1 cellular context compared by ENCODE assay signal in the genomic region with DNA sequence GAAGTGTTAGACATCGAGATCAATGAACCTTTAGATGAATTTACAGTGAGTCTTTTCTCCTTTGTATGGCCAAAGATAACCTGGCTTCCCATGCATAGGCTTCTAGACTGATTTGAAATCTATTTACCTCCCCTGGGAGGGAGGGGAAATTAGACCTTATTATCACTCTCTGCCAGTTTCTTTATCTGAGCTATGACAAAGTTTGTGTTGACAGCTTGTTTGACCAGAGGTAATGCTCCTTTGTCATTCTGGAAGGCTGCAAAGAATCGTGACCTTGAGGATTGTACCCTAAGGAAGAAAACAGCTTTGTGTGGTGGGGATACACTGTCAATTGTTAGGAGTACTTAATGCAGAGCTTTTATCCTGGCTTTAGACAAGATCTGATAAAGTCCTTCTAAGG.
TF ChIP-seq lines count a peak whose summit lies in the region.

No MANE protein-coding gene starts in this region.

TF ChIP-seq in K562, 482 proteins besides CTCF, POLR2A, EP300 and RAD21 (continued from another document and continues in another):
- TF ChIP-seq, protein P1, sequence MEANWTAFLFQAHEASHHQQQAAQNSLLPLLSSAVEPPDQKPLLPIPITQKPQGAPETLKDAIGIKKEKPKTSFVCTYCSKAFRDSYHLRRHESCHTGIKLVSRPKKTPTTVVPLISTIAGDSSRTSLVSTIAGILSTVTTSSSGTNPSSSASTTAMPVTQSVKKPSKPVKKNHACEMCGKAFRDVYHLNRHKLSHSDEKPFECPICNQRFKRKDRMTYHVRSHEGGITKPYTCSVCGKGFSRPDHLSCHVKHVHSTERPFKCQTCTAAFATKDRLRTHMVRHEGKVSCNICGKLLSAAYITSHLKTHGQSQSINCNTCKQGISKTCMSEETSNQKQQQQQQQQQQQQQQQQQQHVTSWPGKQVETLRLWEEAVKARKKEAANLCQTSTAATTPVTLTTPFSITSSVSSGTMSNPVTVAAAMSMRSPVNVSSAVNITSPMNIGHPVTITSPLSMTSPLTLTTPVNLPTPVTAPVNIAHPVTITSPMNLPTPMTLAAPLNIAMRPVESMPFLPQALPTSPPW (CRISPR knock-in tag; IDR thresholded peaks at IDR 0.05), result peak; percentile 49
- TF ChIP-seq, protein P2, sequence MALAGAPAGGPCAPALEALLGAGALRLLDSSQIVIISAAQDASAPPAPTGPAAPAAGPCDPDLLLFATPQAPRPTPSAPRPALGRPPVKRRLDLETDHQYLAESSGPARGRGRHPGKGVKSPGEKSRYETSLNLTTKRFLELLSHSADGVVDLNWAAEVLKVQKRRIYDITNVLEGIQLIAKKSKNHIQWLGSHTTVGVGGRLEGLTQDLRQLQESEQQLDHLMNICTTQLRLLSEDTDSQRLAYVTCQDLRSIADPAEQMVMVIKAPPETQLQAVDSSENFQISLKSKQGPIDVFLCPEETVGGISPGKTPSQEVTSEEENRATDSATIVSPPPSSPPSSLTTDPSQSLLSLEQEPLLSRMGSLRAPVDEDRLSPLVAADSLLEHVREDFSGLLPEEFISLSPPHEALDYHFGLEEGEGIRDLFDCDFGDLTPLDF (CRISPR knock-in tag; IDR thresholded peaks at IDR 0.05), result no peak
- TF ChIP-seq ZNF41 (CRISPR knock-in tag; conservative IDR thresholded peaks at IDR 0.05) (no peak), TRIM28 (IDR thresholded peaks at IDR 0.05) (no peak), CREBBP (IDR thresholded peaks at IDR 0.05; ENCODE audit: low read depth, low read length) (no peak), POLR2AphosphoS5 (IDR thresholded peaks at IDR 0.05; ENCODE audit: control insufficient read depth, insufficient read depth, low read depth, low read length) (peak; percentile 25; the same call in 1 of the 2 replicates), GABPA (tag; conservative IDR thresholded peaks at IDR 0.05; ENCODE audit: low read depth) (no peak), MCM3 (IDR thresholded peaks at IDR 0.05) (no peak), ZKSCAN8 (CRISPR knock-in tag; IDR thresholded peaks at IDR 0.05) (no peak), KDM4B (IDR thresholded peaks at IDR 0.05; ENCODE audit: borderline replicate concordance in 2 of 2, low read depth in 1 of 2) (no peak), LEF1 (IDR thresholded peaks at IDR 0.05) (peak; percentile 49; the same call in 1 of the 2 replicates), FOXK2 (conservative IDR thresholded peaks at IDR 0.05 in 1 of 2, IDR thresholded peaks at IDR 0.05 in 1 of 2; ENCODE audit: low read depth in 2 of 2) (no peak), SMARCC2 (IDR thresholded peaks at IDR 0.05; ENCODE audit: low read depth) (0 out of 2 replicates have a peak, but pooled peaks have one; percentile 33), BCL6 (CRISPR knock-in tag; IDR thresholded peaks at IDR 0.05) (no peak), MEIS2 (IDR thresholded peaks at IDR 0.05; ENCODE audit: partially characterized antibody) (peak; percentile 95), RBBP5 (IDR thresholded peaks at IDR 0.05; ENCODE audit: borderline replicate concordance, insufficient read depth, low read length, poor library complexity, severe bottlenecking) (no peak), TEAD2 (tag; IDR thresholded peaks at IDR 0.05) (no peak), ZZZ3 (IDR thresholded peaks at IDR 0.05) (no peak), KDM1A (IDR thresholded peaks at IDR 0.05) (peak; percentile 69 to 75), ZNF263 (CRISPR knock-in tag; IDR thresholded peaks at IDR 0.05; ENCODE audit: borderline replicate concordance) (no peak), CBFA2T2 (conservative IDR thresholded peaks at IDR 0.05) (peak; percentile 69; the same call in 1 of the 2 replicates), BRD4 (IDR thresholded peaks at IDR 0.05) (no peak), DPF2 (IDR thresholded peaks at IDR 0.05) (peak; percentile 89), ZNF644 (tag; IDR thresholded peaks at IDR 0.05; ENCODE audit: low read depth) (no peak; the same call in 1 of the 2 replicates), SMAD3 (CRISPR knock-in tag; conservative IDR thresholded peaks at IDR 0.05) (no peak), POLR2G (IDR thresholded peaks at IDR 0.05; ENCODE audit: low read depth, low read length) (no peak), YY1 (IDR thresholded peaks at IDR 0.05; ENCODE audit: borderline replicate concordance in 1 of 3, control insufficient read depth in 1 of 3, extremely low read depth in 1 of 3, insufficient read depth in 3 of 3, insufficient read length in 1 of 3, insufficient replicate concordance in 2 of 3, low read depth in 1 of 3, low read length in 2 of 3) (no peak), POU5F1 (IDR thresholded peaks at IDR 0.05; ENCODE audit: borderline replicate concordance, low read depth, low read length, partially characterized antibody) (no peak), ZNF124 (CRISPR knock-in tag; IDR thresholded peaks at IDR 0.05) (no peak), MED1 (CRISPR knock-in tag; IDR thresholded peaks at IDR 0.05; ENCODE audit: borderline replicate concordance) (no peak)
- TF ChIP-seq, protein P3, sequence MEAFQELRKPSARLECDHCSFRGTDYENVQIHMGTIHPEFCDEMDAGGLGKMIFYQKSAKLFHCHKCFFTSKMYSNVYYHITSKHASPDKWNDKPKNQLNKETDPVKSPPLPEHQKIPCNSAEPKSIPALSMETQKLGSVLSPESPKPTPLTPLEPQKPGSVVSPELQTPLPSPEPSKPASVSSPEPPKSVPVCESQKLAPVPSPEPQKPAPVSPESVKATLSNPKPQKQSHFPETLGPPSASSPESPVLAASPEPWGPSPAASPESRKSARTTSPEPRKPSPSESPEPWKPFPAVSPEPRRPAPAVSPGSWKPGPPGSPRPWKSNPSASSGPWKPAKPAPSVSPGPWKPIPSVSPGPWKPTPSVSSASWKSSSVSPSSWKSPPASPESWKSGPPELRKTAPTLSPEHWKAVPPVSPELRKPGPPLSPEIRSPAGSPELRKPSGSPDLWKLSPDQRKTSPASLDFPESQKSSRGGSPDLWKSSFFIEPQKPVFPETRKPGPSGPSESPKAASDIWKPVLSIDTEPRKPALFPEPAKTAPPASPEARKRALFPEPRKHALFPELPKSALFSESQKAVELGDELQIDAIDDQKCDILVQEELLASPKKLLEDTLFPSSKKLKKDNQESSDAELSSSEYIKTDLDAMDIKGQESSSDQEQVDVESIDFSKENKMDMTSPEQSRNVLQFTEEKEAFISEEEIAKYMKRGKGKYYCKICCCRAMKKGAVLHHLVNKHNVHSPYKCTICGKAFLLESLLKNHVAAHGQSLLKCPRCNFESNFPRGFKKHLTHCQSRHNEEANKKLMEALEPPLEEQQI (IDR thresholded peaks at IDR 0.05), result 0 out of 2 replicates have a peak, but pooled peaks have one; percentile 18
- TF ChIP-seq, protein P4, sequence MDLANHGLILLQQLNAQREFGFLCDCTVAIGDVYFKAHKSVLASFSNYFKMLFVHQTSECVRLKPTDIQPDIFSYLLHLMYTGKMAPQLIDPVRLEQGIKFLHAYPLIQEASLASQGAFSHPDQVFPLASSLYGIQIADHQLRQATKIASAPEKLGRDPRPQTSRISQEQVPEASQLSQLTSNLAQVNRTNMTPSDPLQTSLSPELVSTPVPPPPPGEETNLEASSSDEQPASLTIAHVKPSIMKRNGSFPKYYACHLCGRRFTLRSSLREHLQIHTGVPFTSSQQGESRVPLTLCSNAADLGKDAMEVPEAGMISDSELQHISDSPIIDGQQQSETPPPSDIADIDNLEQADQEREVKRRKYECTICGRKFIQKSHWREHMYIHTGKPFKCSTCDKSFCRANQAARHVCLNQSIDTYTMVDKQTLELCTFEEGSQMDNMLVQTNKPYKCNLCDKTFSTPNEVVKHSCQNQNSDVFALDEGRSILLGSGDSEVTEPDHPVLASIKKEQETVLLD (IDR thresholded peaks at IDR 0.05), result no peak
- TF ChIP-seq, protein P5, sequence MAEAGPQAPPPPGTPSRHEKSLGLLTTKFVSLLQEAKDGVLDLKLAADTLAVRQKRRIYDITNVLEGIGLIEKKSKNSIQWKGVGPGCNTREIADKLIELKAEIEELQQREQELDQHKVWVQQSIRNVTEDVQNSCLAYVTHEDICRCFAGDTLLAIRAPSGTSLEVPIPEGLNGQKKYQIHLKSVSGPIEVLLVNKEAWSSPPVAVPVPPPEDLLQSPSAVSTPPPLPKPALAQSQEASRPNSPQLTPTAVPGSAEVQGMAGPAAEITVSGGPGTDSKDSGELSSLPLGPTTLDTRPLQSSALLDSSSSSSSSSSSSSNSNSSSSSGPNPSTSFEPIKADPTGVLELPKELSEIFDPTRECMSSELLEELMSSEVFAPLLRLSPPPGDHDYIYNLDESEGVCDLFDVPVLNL (CRISPR knock-in tag; IDR thresholded peaks at IDR 0.05; ENCODE audit: low read depth), result no peak
- TF ChIP-seq, protein P6, sequence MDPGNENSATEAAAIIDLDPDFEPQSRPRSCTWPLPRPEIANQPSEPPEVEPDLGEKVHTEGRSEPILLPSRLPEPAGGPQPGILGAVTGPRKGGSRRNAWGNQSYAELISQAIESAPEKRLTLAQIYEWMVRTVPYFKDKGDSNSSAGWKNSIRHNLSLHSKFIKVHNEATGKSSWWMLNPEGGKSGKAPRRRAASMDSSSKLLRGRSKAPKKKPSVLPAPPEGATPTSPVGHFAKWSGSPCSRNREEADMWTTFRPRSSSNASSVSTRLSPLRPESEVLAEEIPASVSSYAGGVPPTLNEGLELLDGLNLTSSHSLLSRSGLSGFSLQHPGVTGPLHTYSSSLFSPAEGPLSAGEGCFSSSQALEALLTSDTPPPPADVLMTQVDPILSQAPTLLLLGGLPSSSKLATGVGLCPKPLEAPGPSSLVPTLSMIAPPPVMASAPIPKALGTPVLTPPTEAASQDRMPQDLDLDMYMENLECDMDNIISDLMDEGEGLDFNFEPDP (CRISPR knock-in tag; IDR thresholded peaks at IDR 0.05), result no peak
- TF ChIP-seq, protein P7, sequence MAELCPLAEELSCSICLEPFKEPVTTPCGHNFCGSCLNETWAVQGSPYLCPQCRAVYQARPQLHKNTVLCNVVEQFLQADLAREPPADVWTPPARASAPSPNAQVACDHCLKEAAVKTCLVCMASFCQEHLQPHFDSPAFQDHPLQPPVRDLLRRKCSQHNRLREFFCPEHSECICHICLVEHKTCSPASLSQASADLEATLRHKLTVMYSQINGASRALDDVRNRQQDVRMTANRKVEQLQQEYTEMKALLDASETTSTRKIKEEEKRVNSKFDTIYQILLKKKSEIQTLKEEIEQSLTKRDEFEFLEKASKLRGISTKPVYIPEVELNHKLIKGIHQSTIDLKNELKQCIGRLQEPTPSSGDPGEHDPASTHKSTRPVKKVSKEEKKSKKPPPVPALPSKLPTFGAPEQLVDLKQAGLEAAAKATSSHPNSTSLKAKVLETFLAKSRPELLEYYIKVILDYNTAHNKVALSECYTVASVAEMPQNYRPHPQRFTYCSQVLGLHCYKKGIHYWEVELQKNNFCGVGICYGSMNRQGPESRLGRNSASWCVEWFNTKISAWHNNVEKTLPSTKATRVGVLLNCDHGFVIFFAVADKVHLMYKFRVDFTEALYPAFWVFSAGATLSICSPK (IDR thresholded peaks at IDR 0.05; ENCODE audit: borderline replicate concordance), result no peak
- TF ChIP-seq, protein P8, sequence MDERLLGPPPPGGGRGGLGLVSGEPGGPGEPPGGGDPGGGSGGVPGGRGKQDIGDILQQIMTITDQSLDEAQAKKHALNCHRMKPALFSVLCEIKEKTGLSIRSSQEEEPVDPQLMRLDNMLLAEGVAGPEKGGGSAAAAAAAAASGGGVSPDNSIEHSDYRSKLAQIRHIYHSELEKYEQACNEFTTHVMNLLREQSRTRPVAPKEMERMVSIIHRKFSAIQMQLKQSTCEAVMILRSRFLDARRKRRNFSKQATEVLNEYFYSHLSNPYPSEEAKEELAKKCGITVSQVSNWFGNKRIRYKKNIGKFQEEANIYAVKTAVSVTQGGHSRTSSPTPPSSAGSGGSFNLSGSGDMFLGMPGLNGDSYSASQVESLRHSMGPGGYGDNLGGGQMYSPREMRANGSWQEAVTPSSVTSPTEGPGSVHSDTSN (CRISPR knock-in tag; IDR thresholded peaks at IDR 0.05; ENCODE audit: low read depth), result no peak; the same call in 1 of the 2 replicates
- TF ChIP-seq, protein P8 (tag; conservative IDR thresholded peaks at IDR 0.05; ENCODE audit: low read depth), result peak; percentile 96
- TF ChIP-seq, protein P9, sequence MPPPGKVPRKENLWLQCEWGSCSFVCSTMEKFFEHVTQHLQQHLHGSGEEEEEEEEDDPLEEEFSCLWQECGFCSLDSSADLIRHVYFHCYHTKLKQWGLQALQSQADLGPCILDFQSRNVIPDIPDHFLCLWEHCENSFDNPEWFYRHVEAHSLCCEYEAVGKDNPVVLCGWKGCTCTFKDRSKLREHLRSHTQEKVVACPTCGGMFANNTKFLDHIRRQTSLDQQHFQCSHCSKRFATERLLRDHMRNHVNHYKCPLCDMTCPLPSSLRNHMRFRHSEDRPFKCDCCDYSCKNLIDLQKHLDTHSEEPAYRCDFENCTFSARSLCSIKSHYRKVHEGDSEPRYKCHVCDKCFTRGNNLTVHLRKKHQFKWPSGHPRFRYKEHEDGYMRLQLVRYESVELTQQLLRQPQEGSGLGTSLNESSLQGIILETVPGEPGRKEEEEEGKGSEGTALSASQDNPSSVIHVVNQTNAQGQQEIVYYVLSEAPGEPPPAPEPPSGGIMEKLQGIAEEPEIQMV (tag; conservative IDR thresholded peaks at IDR 0.05; ENCODE audit: low read depth), result no peak
- TF ChIP-seq, protein P10, sequence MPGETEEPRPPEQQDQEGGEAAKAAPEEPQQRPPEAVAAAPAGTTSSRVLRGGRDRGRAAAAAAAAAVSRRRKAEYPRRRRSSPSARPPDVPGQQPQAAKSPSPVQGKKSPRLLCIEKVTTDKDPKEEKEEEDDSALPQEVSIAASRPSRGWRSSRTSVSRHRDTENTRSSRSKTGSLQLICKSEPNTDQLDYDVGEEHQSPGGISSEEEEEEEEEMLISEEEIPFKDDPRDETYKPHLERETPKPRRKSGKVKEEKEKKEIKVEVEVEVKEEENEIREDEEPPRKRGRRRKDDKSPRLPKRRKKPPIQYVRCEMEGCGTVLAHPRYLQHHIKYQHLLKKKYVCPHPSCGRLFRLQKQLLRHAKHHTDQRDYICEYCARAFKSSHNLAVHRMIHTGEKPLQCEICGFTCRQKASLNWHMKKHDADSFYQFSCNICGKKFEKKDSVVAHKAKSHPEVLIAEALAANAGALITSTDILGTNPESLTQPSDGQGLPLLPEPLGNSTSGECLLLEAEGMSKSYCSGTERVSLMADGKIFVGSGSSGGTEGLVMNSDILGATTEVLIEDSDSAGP (CRISPR knock-in tag; IDR thresholded peaks at IDR 0.05), result no peak
- TF ChIP-seq, protein P11, sequence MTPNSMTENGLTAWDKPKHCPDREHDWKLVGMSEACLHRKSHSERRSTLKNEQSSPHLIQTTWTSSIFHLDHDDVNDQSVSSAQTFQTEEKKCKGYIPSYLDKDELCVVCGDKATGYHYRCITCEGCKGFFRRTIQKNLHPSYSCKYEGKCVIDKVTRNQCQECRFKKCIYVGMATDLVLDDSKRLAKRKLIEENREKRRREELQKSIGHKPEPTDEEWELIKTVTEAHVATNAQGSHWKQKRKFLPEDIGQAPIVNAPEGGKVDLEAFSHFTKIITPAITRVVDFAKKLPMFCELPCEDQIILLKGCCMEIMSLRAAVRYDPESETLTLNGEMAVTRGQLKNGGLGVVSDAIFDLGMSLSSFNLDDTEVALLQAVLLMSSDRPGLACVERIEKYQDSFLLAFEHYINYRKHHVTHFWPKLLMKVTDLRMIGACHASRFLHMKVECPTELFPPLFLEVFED (CRISPR knock-in tag; conservative IDR thresholded peaks at IDR 0.05), result no peak
